Comparison of ENCODE assay signal across 14 cellular contexts in genomic region chr5:60811105-60811504, GRCh38. TPM values are rescaled to one million over a fixed set of nuclear protein-coding genes. Genes with fewer than 3 reads are reported as not detected.
DNase-seq lines count a peak whose midpoint lies in the region; ATAC-seq and TF ChIP-seq lines count a peak whose summit lies in the region.
"Had no signal": no experiment of that assay in that cellular context is flagged by ENCODE, and none has a peak within 500 bp of the region (broad histone marks: within the 10 kb centered on the region; RNA-seq: fewer than 3 reads in every experiment).

No MANE protein-coding gene starts in this region.

- H3K23me2 ChIP-seq in H9 (ENCODE audit: insufficient read length, low read depth, low read length, poor library complexity, severe bottlenecking), result no peaks in the 10 kb centered on the region

- peaks cover 5% of the 10 kb centered on the region for H3K27me3 Mint-ChIP-seq in activated CD4-positive, alpha-beta memory T cell treated with anti-CD3 and anti-CD28 coated beads for 36 hours
- H3K27me3 Mint-ChIP-seq in type B pancreatic cell, result no peaks in the 10 kb centered on the region
- H3K27me3 Mint-ChIP-seq in H9 (ENCODE audit: low read depth), result no peaks in the 10 kb centered on the region

- CTCF ChIA-PET in activated CD4-positive, alpha-beta memory T cell treated with anti-CD3 and anti-CD28 coated beads for 36 hours (lab: Charles Lee), result no interaction called here

- no peak overlapping the region for H3K27ac ChIP-seq in H9 (ENCODE audit: insufficient read length, low read depth, low read length)
- H3K27ac ChIP-seq: SK-N-MC, VCaP had no signal

- H3K4ac ChIP-seq in H9 (ENCODE audit: low read depth, low read length), result no peak overlapping the region

- no peak overlapping the region for H4K8ac ChIP-seq in H9 (replicated peaks; ENCODE audit: insufficient read length, low read depth, low read length)

- DNase-seq in astrocyte of the hippocampus (ENCODE audit: low read depth, low spot score) (peak; percentile 6), Right ventricle myocardium inferior (ENCODE audit: missing footprints) (no peak), type B pancreatic cell (ENCODE audit: extremely low spot score, unreplicated experiment) (no peak), H9 (no peak)
- DNase-seq in activated CD4-positive, alpha-beta memory T cell treated with anti-CD3 and anti-CD28 coated beads for 36 hours, result no peak
- DNase-seq: C1 segment of cervical spinal cord, caudate nucleus, small intestine had no signal

- no peaks in the 10 kb centered on the region for H3K9me3 Mint-ChIP-seq in activated CD4-positive, alpha-beta memory T cell treated with anti-CD3 and anti-CD28 coated beads for 36 hours
- H3K9me3 Mint-ChIP-seq in type B pancreatic cell, result no peaks in the 10 kb centered on the region
- peaks cover 2 to 3% of the 10 kb centered on the region in 2 experiments; a peak in 2 of 5 replicates for H3K9me3 Mint-ChIP-seq in H9
- H3K9me3 Mint-ChIP-seq: activated naive CD4-positive, alpha-beta T cell treated with anti-CD3 and anti-CD28 coated beads, Interleukin-2, amount 50 U/mL, for 24 hours had no signal

- H3K27ac Mint-ChIP-seq in activated CD4-positive, alpha-beta memory T cell treated with anti-CD3 and anti-CD28 coated beads for 36 hours, result no peak overlapping the region
- H3K27ac Mint-ChIP-seq in type B pancreatic cell, result no peak overlapping the region
- no peak overlapping the region for H3K27ac Mint-ChIP-seq in H9
- H3K27ac Mint-ChIP-seq: activated naive CD4-positive, alpha-beta T cell treated with anti-CD3 and anti-CD28 coated beads, Interleukin-2, amount 50 U/mL, for 24 hours had no signal

- H3K79me2 ChIP-seq in H9 (ENCODE audit: insufficient read depth, low read length), result no peaks in the 10 kb centered on the region

- no peaks in the 10 kb centered on the region for H3K27me3 ChIP-seq in H9 (ENCODE audit: insufficient read depth, low read length)

- H3K23ac ChIP-seq in H9 (ENCODE audit: insufficient read length, low read depth, low read length), result no peak overlapping the region

- H3K79me1 ChIP-seq in H9 (ENCODE audit: insufficient read depth, low read depth, low read length, poor library complexity, severe bottlenecking), result no peaks in the 10 kb centered on the region

- H2AFZ ChIP-seq in H9 (ENCODE audit: low read length), result no peak overlapping the region

- no peak overlapping the region for H4K91ac ChIP-seq in H9 (ENCODE audit: insufficient read length, low read depth, low read length)

- POLR2A ChIA-PET in activated CD4-positive, alpha-beta memory T cell treated with anti-CD3 and anti-CD28 coated beads for 36 hours (lab: Charles Lee), result no interaction called here

- H4K20me1 ChIP-seq in H9 (ENCODE audit: control insufficient read depth, insufficient read depth, insufficient read length), result no peaks in the 10 kb centered on the region

- no peak overlapping the region for H3K14ac ChIP-seq in H9 (ENCODE audit: insufficient read depth, low read length)

- no peak overlapping the region for H3K4me2 ChIP-seq in H9 (ENCODE audit: insufficient read depth, insufficient read length, low read length)

- H2BK15ac ChIP-seq in H9 (ENCODE audit: low read depth, low read length), result no peak overlapping the region

- no peak overlapping the region for H2BK120ac ChIP-seq in H9 (ENCODE audit: low read depth, low read length, poor library complexity, severe bottlenecking)

- H3K9ac ChIP-seq in H9 (ENCODE audit: extremely low read depth, insufficient read length, low read length), result no peak overlapping the region

- H4K5ac ChIP-seq in H9 (ENCODE audit: insufficient read length, low read depth, low read length), result no peak overlapping the region

- no peak overlapping the region for H3K4me3 Mint-ChIP-seq in activated CD4-positive, alpha-beta memory T cell treated with anti-CD3 and anti-CD28 coated beads for 36 hours
- H3K4me3 Mint-ChIP-seq in type B pancreatic cell (no peak overlapping the region), H9 (no peak overlapping the region)
- H3K4me3 Mint-ChIP-seq: activated naive CD4-positive, alpha-beta T cell treated with anti-CD3 and anti-CD28 coated beads, Interleukin-2, amount 50 U/mL, for 24 hours had no signal

- H3K4me1 ChIP-seq in H9 (ENCODE audit: insufficient read depth, low read length), result no peaks in the 10 kb centered on the region; the same call in none of the 2 replicates

- no peak overlapping the region for H3T11ph ChIP-seq in H9 (ENCODE audit: low read length)

- peak; percentile 25 for ATAC-seq in GM19025 (IDR thresholded peaks at IDR 0.05; ENCODE audit: low read depth, unreplicated experiment)
- peak; percentile 33 for ATAC-seq in GM21723 (IDR thresholded peaks at IDR 0.05; ENCODE audit: unreplicated experiment)
- peak; percentile 42 for ATAC-seq in HG03139 (IDR thresholded peaks at IDR 0.05; ENCODE audit: unreplicated experiment)
- ATAC-seq in Right ventricle myocardium inferior, result no peak

- no peak overlapping the region for H2BK20ac ChIP-seq in H9 (ENCODE audit: low read depth, low read length, poor library complexity, severe bottlenecking)

- H3K36me3 Mint-ChIP-seq in activated CD4-positive, alpha-beta memory T cell treated with anti-CD3 and anti-CD28 coated beads for 36 hours, result no peaks in the 10 kb centered on the region
- peaks cover 7% of the 10 kb centered on the region for H3K36me3 Mint-ChIP-seq in type B pancreatic cell
- peaks cover 0 to 2% (median 0%) of the 10 kb centered on the region in 3 experiments; a peak in 2 of 7 replicates for H3K36me3 Mint-ChIP-seq in H9 (ENCODE audit: insufficient read depth in 1 of 3, low read depth in 3 of 3)
- H3K36me3 Mint-ChIP-seq: activated naive CD4-positive, alpha-beta T cell treated with anti-CD3 and anti-CD28 coated beads, Interleukin-2, amount 50 U/mL, for 24 hours had no signal

- H3K9me3 ChIP-seq in H9 (ENCODE audit: control insufficient read depth, low read depth, low read length), result no peaks in the 10 kb centered on the region

- no peak overlapping the region for H3K56ac ChIP-seq in H9 (ENCODE audit: insufficient read length, low read depth, low read length)

- H2BK12ac ChIP-seq in H9 (ENCODE audit: insufficient read length, low read depth, low read length), result no peak overlapping the region

- H2BK5ac ChIP-seq in H9 (ENCODE audit: insufficient read length, low read length), result no peak overlapping the region

- no peak overlapping the region for H2AK5ac ChIP-seq in H9 (ENCODE audit: insufficient read length, low read length)

- no peaks in the 10 kb centered on the region for H3K4me1 Mint-ChIP-seq in activated CD4-positive, alpha-beta memory T cell treated with anti-CD3 and anti-CD28 coated beads for 36 hours (ENCODE audit: low read depth)
- H3K4me1 Mint-ChIP-seq in type B pancreatic cell (ENCODE audit: unreplicated experiment) (peaks cover 4% of the 10 kb centered on the region), H9 (peaks cover 14% of the 10 kb centered on the region in 2 experiments)
- H3K4me1 Mint-ChIP-seq: activated naive CD4-positive, alpha-beta T cell treated with anti-CD3 and anti-CD28 coated beads, Interleukin-2, amount 50 U/mL, for 24 hours had no signal

- H3K18ac ChIP-seq in H9 (ENCODE audit: insufficient read length, low read depth, low read length), result no peak overlapping the region

- intact Hi-C loops in activated CD4-positive, alpha-beta memory T cell treated with anti-CD3 and anti-CD28 coated beads for 36 hours (cut with micrococcal nuclease), result no loop called here
- intact Hi-C loops in Right ventricle myocardium inferior (cut with DNase I), result no loop called here

- no peak for TF ChIP-seq CTCF in type B pancreatic cell (conservative IDR thresholded peaks at IDR 0.05)
- TF ChIP-seq CTCF in H9 (conservative IDR thresholded peaks at IDR 0.05), result no peak

RNA-seq across cellular contexts. Expression of gene ELOVL7, which starts 33.0 kb away (rescaled TPM):
- total RNA-seq in activated CD4-positive, alpha-beta memory T cell treated with anti-CD3 and anti-CD28 coated beads for 36 hours, result under 1 TPM; 0.34 to 0.38 TPM
- total RNA-seq in Right ventricle myocardium inferior, result 0.46 TPM
- 10.3 and 24.3 TPM in 2 replicates for total RNA-seq in type B pancreatic cell (ENCODE audit: low replicate concordance)
- total RNA-seq in H9 (2021), result 2.5 and 2.7 TPM in 2 replicates
